Comparison of ENCODE assay signal across 1 cellular context in the genomic region with DNA sequence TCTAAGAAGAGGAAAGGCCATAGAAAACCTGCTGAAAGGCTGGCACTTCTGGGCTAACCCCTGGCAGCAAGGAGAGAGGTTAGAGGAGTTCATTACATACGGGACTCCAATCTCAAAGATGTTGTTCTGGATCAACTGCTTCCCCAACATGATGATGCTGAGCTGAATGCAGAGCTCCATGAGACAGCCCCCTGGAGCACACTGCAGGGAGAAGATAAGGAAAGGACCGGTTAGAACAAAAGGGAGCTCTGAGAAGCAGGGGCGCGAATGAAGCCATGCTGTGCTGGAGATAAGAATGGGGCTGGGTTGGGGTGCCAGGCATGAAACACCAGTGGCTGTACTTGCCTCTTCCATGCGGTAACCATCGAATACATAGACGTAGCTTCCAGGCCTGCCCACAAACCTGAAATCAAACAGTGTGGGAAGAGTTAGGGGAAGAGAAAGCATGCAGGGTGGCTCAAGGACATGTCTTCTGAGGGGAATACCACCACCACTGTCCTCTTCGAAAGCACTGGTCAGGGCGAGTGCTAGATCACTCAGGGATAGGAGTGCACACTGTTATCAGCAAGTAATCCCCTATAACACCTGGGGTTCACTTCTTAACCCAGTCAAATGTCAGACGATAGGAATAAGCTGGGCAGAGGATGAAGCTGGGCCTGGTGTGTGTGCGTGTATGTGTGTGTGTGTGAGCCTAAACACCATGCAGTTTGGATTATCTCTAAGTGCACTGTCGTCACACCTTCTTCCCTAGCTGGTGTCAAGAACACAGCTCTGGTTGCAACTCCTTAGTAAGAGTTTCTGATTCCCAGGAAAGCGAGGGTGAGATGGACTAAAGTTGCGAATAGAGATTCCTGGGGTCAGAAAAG.
TF ChIP-seq lines count a peak whose summit lies in the region.

No MANE protein-coding gene starts in this region.

TF ChIP-seq in K562, 482 proteins besides CTCF, POLR2A, EP300 and RAD21 (continued from another document):
- TF ChIP-seq, protein P1, sequence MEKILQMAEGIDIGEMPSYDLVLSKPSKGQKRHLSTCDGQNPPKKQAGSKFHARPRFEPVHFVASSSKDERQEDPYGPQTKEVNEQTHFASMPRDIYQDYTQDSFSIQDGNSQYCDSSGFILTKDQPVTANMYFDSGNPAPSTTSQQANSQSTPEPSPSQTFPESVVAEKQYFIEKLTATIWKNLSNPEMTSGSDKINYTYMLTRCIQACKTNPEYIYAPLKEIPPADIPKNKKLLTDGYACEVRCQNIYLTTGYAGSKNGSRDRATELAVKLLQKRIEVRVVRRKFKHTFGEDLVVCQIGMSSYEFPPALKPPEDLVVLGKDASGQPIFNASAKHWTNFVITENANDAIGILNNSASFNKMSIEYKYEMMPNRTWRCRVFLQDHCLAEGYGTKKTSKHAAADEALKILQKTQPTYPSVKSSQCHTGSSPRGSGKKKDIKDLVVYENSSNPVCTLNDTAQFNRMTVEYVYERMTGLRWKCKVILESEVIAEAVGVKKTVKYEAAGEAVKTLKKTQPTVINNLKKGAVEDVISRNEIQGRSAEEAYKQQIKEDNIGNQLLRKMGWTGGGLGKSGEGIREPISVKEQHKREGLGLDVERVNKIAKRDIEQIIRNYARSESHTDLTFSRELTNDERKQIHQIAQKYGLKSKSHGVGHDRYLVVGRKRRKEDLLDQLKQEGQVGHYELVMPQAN (IDR thresholded peaks at IDR 0.05; ENCODE audit: borderline replicate concordance): no peak
- peak; percentile 44; the same call in 1 of the 2 replicates for TF ChIP-seq GATA2 (CRISPR knock-in tag; IDR thresholded peaks at IDR 0.05)
- no peak for TF ChIP-seq CSDE1 (IDR thresholded peaks at IDR 0.05)
- TF ChIP-seq SNRNP70 (optimal IDR thresholded peaks at IDR 0.05; ENCODE audit: low read depth, low read length): no peak
- no peak for TF ChIP-seq PTTG1 (tag; IDR thresholded peaks at IDR 0.05; ENCODE audit: low read depth)
- TF ChIP-seq, protein P2, sequence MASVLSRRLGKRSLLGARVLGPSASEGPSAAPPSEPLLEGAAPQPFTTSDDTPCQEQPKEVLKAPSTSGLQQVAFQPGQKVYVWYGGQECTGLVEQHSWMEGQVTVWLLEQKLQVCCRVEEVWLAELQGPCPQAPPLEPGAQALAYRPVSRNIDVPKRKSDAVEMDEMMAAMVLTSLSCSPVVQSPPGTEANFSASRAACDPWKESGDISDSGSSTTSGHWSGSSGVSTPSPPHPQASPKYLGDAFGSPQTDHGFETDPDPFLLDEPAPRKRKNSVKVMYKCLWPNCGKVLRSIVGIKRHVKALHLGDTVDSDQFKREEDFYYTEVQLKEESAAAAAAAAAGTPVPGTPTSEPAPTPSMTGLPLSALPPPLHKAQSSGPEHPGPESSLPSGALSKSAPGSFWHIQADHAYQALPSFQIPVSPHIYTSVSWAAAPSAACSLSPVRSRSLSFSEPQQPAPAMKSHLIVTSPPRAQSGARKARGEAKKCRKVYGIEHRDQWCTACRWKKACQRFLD (CRISPR knock-in tag; IDR thresholded peaks at IDR 0.05): no peak
- no peak for TF ChIP-seq RUNX1 (IDR thresholded peaks at IDR 0.05; ENCODE audit: low read depth)
- TF ChIP-seq HDAC8 (tag; IDR thresholded peaks at IDR 0.05): no peak
- TF ChIP-seq, protein P3, sequence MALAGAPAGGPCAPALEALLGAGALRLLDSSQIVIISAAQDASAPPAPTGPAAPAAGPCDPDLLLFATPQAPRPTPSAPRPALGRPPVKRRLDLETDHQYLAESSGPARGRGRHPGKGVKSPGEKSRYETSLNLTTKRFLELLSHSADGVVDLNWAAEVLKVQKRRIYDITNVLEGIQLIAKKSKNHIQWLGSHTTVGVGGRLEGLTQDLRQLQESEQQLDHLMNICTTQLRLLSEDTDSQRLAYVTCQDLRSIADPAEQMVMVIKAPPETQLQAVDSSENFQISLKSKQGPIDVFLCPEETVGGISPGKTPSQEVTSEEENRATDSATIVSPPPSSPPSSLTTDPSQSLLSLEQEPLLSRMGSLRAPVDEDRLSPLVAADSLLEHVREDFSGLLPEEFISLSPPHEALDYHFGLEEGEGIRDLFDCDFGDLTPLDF (CRISPR knock-in tag; IDR thresholded peaks at IDR 0.05): no peak
- TF ChIP-seq CEBPG (CRISPR knock-in tag; IDR thresholded peaks at IDR 0.05): no peak
- TF ChIP-seq CEBPG (tag; conservative IDR thresholded peaks at IDR 0.05 in 1 of 2, IDR thresholded peaks at IDR 0.05 in 1 of 2): no peak
- peak; percentile 40; the same call in 1 of the 2 replicates for TF ChIP-seq ZNF589 (CRISPR knock-in tag; IDR thresholded peaks at IDR 0.05; ENCODE audit: low read depth)
- no peak for TF ChIP-seq EP400 (IDR thresholded peaks at IDR 0.05)
- TF ChIP-seq SAFB (IDR thresholded peaks at IDR 0.05; ENCODE audit: borderline replicate concordance, low read depth, low read length): no peak
- TF ChIP-seq NCOR1 (IDR thresholded peaks at IDR 0.05): peak; percentile 90
- TF ChIP-seq TRIM24 (IDR thresholded peaks at IDR 0.05): peak; percentile 62 to 65; a peak in 2 of 4 replicates
- TF ChIP-seq ZKSCAN8 (CRISPR knock-in tag; IDR thresholded peaks at IDR 0.05): no peak
- TF ChIP-seq, protein P4, sequence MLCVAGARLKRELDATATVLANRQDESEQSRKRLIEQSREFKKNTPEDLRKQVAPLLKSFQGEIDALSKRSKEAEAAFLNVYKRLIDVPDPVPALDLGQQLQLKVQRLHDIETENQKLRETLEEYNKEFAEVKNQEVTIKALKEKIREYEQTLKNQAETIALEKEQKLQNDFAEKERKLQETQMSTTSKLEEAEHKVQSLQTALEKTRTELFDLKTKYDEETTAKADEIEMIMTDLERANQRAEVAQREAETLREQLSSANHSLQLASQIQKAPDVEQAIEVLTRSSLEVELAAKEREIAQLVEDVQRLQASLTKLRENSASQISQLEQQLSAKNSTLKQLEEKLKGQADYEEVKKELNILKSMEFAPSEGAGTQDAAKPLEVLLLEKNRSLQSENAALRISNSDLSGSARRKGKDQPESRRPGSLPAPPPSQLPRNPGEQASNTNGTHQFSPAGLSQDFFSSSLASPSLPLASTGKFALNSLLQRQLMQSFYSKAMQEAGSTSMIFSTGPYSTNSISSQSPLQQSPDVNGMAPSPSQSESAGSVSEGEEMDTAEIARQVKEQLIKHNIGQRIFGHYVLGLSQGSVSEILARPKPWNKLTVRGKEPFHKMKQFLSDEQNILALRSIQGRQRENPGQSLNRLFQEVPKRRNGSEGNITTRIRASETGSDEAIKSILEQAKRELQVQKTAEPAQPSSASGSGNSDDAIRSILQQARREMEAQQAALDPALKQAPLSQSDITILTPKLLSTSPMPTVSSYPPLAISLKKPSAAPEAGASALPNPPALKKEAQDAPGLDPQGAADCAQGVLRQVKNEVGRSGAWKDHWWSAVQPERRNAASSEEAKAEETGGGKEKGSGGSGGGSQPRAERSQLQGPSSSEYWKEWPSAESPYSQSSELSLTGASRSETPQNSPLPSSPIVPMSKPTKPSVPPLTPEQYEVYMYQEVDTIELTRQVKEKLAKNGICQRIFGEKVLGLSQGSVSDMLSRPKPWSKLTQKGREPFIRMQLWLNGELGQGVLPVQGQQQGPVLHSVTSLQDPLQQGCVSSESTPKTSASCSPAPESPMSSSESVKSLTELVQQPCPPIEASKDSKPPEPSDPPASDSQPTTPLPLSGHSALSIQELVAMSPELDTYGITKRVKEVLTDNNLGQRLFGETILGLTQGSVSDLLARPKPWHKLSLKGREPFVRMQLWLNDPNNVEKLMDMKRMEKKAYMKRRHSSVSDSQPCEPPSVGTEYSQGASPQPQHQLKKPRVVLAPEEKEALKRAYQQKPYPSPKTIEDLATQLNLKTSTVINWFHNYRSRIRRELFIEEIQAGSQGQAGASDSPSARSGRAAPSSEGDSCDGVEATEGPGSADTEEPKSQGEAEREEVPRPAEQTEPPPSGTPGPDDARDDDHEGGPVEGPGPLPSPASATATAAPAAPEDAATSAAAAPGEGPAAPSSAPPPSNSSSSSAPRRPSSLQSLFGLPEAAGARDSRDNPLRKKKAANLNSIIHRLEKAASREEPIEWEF (CRISPR knock-in tag; IDR thresholded peaks at IDR 0.05): no peak
- no peak for TF ChIP-seq U2AF2 (optimal IDR thresholded peaks at IDR 0.05; ENCODE audit: low read depth, low read length)
